ENCODE assay signal across 25 cellular contexts in genomic region chr22:49784630-49784971, GRCh38. TPM values are rescaled to one million over a fixed set of nuclear protein-coding genes. Genes with fewer than 3 reads are reported as not detected.
DNase-seq lines count a peak whose midpoint lies in the region; ATAC-seq and TF ChIP-seq lines count a peak whose summit lies in the region.
"Had no signal": no experiment of that assay in that cellular context is flagged by ENCODE, and none has a peak within 500 bp of the region (broad histone marks: within the 10 kb centered on the region; RNA-seq: fewer than 3 reads in every experiment).

No MANE protein-coding gene starts in this region.

- CTCF ChIA-PET in CD8-positive, alpha-beta memory T cell (lab: Charles Lee) = no interaction called here

- H3K36me3 ChIP-seq in CD8-positive, alpha-beta memory T cell (ENCODE audit: insufficient read depth, low read length) = peaks cover 16% of the 10 kb centered on the region
- H3K36me3 ChIP-seq in endodermal cell (ENCODE audit: control insufficient read depth, insufficient read depth, low read length) (peaks cover 56% of the 10 kb centered on the region), psoas muscle (ENCODE audit: insufficient read depth in 1 of 2, low read depth in 1 of 2) (peaks cover 0 to 25% of the 10 kb centered on the region in 2 donors)

- peaks cover 17% of the 10 kb centered on the region for H3K4me1 ChIP-seq in CD8-positive, alpha-beta memory T cell (ENCODE audit: insufficient read depth, low read length)
- no peaks in the 10 kb centered on the region for H3K4me1 ChIP-seq in H9 (ENCODE audit: insufficient read depth, low read length)
- no peaks in the 10 kb centered on the region for H3K4me1 ChIP-seq in endodermal cell (ENCODE audit: control insufficient read depth, insufficient read depth, low read length)
- peaks cover 48% of the 10 kb centered on the region for H3K4me1 ChIP-seq in psoas muscle
- H3K4me1 ChIP-seq: HAP-1 had no signal

- no peak overlapping the region for H4K8ac ChIP-seq in H9 (replicated peaks; ENCODE audit: insufficient read length, low read depth, low read length)

- H3K4ac ChIP-seq in H9 (ENCODE audit: low read depth, low read length) = no peak overlapping the region

- no peak overlapping the region for H2AK5ac ChIP-seq in H9 (ENCODE audit: insufficient read length, low read length)

- H3K14ac ChIP-seq in H9 (ENCODE audit: insufficient read depth, low read length) = no peak overlapping the region

- H3K27ac ChIP-seq in CD8-positive, alpha-beta memory T cell (ENCODE audit: low read depth, low read length) = no peak overlapping the region
- H3K27ac ChIP-seq in H9 (ENCODE audit: insufficient read length, low read depth, low read length) (no peak overlapping the region), endodermal cell (ENCODE audit: low read depth, low read length) (peak overlapping the region; percentile 44), psoas muscle (peak overlapping the region; percentile 48)
- H3K27ac ChIP-seq: C4-2B, GM23248, SK-N-MC had no signal

- no peaks in the 10 kb centered on the region for H3K27me3 Mint-ChIP-seq in CD8-positive, alpha-beta memory T cell
- H3K27me3 Mint-ChIP-seq in H9 (ENCODE audit: low read depth) (no peaks in the 10 kb centered on the region), endodermal cell (ENCODE audit: insufficient read depth) (no peaks in the 10 kb centered on the region), HFFc6 (ENCODE audit: insufficient read depth) (no peaks in the 10 kb centered on the region)
- H3K27me3 Mint-ChIP-seq: B cell had no signal

- peak overlapping the region in 4 of 7 donors; percentile 36 to 55 (median 48) for H3K4me3 Mint-ChIP-seq in CD8-positive, alpha-beta memory T cell
- H3K4me3 Mint-ChIP-seq in H9 (no peak overlapping the region), endodermal cell (no peak overlapping the region), HFFc6 (no peak overlapping the region)
- H3K4me3 Mint-ChIP-seq: B cell had no signal

- peaks cover 0 to 72% (median 6%) of the 10 kb centered on the region in 3 donors for H3K36me3 Mint-ChIP-seq in CD8-positive, alpha-beta memory T cell
- H3K36me3 Mint-ChIP-seq in H9 (ENCODE audit: insufficient read depth in 1 of 3, low read depth in 3 of 3) = peaks cover 18 to 56% (median 49%) of the 10 kb centered on the region in 3 experiments; a peak in 6 of 7 replicates
- peaks cover 49% of the 10 kb centered on the region for H3K36me3 Mint-ChIP-seq in endodermal cell (ENCODE audit: low read depth)
- peaks cover 9% of the 10 kb centered on the region; the same call in 1 of the 2 replicates for H3K36me3 Mint-ChIP-seq in HFFc6 (ENCODE audit: low read depth)

- H3K79me2 ChIP-seq in H9 (ENCODE audit: insufficient read depth, low read length) = peaks cover 6% of the 10 kb centered on the region; the same call in 1 of the 2 replicates

- H3K9me3 Mint-ChIP-seq in CD8-positive, alpha-beta memory T cell = peaks cover 0 to 1% (median 0%) of the 10 kb centered on the region in 5 donors
- H3K9me3 Mint-ChIP-seq in H9 (no peaks in the 10 kb centered on the region), endodermal cell (no peaks in the 10 kb centered on the region), HFFc6 (no peaks in the 10 kb centered on the region)

- TF ChIP-seq CTCF in H9 (conservative IDR thresholded peaks at IDR 0.05) (no peak), endodermal cell (conservative IDR thresholded peaks at IDR 0.05) (no peak), psoas muscle (IDR thresholded peaks at IDR 0.05) (no peak), HFFc6 (IDR thresholded peaks at IDR 0.05) (no peak)

- H2BK20ac ChIP-seq in H9 (ENCODE audit: low read depth, low read length, poor library complexity, severe bottlenecking) = no peak overlapping the region

- H2BK120ac ChIP-seq in H9 (ENCODE audit: low read depth, low read length, poor library complexity, severe bottlenecking) = no peak overlapping the region

- H3K23ac ChIP-seq in H9 (ENCODE audit: insufficient read length, low read depth, low read length) = no peak overlapping the region

- no peaks in the 10 kb centered on the region for H3K9me3 ChIP-seq in CD8-positive, alpha-beta memory T cell (ENCODE audit: low read length)
- H3K9me3 ChIP-seq in H9 (ENCODE audit: control insufficient read depth, low read depth, low read length) (no peaks in the 10 kb centered on the region), endodermal cell (ENCODE audit: control insufficient read depth, low read length) (no peaks in the 10 kb centered on the region), psoas muscle (no peaks in the 10 kb centered on the region)
- H3K9me3 ChIP-seq: HAP-1 had no signal

- no peak overlapping the region for H2BK12ac ChIP-seq in H9 (ENCODE audit: insufficient read length, low read depth, low read length)

- POLR2A ChIA-PET in CD8-positive, alpha-beta memory T cell (lab: Charles Lee) = no interaction called here

- DNase-seq in CD8-positive, alpha-beta memory T cell = no peak
- DNase-seq in H9 = no peak
- DNase-seq in endodermal cell = no peak
- no peak for DNase-seq in psoas muscle
- DNase-seq in T-helper 2 cell = no peak
- DNase-seq in HFFc6 = no peak
- DNase-seq: DMS153, GM23248, Kasumi-1, NCI-H1092 treated with DMSO at 0.1 percent for 48 hours, NCI-H1436, NCI-H187, NCI-H2081 treated with DMSO at 0.1 percent for 48 hours, NCI-H2171, NCI-H226, NCI-H510A, NCI-H69, SHP77 treated with DMSO at 0.1 percent for 48 hours had no signal

- no CpG with 5 or more reads among the region's 15 CpGs for WGBS in H9 (ENCODE audit: extremely low coverage, insufficient read length, low lambda C conversion rate)
- WGBS in endodermal cell (ENCODE audit: insufficient coverage in 1 of 2, insufficient read length in 1 of 2), 2 experiments = 95 to 97% methylated on average over 6 to 15 of the region's 15 CpGs
- WGBS in psoas muscle, 3 donors = 83 to 88% (median 86%) methylated on average over 15 of the region's 15 CpGs

- H3K18ac ChIP-seq in H9 (ENCODE audit: insufficient read length, low read depth, low read length) = no peak overlapping the region

- no peak overlapping the region for H3T11ph ChIP-seq in H9 (ENCODE audit: low read length)

- H3K4me1 Mint-ChIP-seq in CD8-positive, alpha-beta memory T cell = peaks cover 34 to 61% (median 45%) of the 10 kb centered on the region in 3 donors
- peaks cover 13 to 15% of the 10 kb centered on the region in 2 experiments for H3K4me1 Mint-ChIP-seq in H9
- H3K4me1 Mint-ChIP-seq in endodermal cell = no peaks in the 10 kb centered on the region
- H3K4me1 Mint-ChIP-seq in HFFc6 (ENCODE audit: low read depth) = peaks cover 15% of the 10 kb centered on the region; the same call in 1 of the 2 replicates

- H3K4me3 ChIP-seq in CD8-positive, alpha-beta memory T cell (ENCODE audit: low read length) = no peak overlapping the region
- H3K4me3 ChIP-seq in endodermal cell (ENCODE audit: low read length) = no peak overlapping the region
- H3K4me3 ChIP-seq in psoas muscle = no peak overlapping the region
- H3K4me3 ChIP-seq: GM23248, HAP-1, K562, SK-N-MC had no signal

- H2AFZ ChIP-seq in H9 (ENCODE audit: low read length) = no peak overlapping the region
- H2AFZ ChIP-seq: GM23248 had no signal

- no peaks in the 10 kb centered on the region for H3K23me2 ChIP-seq in H9 (ENCODE audit: insufficient read length, low read depth, low read length, poor library complexity, severe bottlenecking)

- no peak overlapping the region for H4K5ac ChIP-seq in H9 (ENCODE audit: insufficient read length, low read depth, low read length)

- H3K79me1 ChIP-seq in H9 (ENCODE audit: insufficient read depth, low read depth, low read length, poor library complexity, severe bottlenecking) = no peaks in the 10 kb centered on the region

- no peak overlapping the region for H3K4me2 ChIP-seq in H9 (ENCODE audit: insufficient read depth, insufficient read length, low read length)

- no peak overlapping the region for H4K91ac ChIP-seq in H9 (ENCODE audit: insufficient read length, low read depth, low read length)

- no peaks in the 10 kb centered on the region for H3K27me3 ChIP-seq in CD8-positive, alpha-beta memory T cell (ENCODE audit: insufficient read depth, low read length, poor library complexity, severe bottlenecking)
- no peaks in the 10 kb centered on the region for H3K27me3 ChIP-seq in H9 (ENCODE audit: insufficient read depth, low read length)
- no peaks in the 10 kb centered on the region for H3K27me3 ChIP-seq in endodermal cell (ENCODE audit: control insufficient read depth, insufficient read depth, low read length, poor library complexity, severe bottlenecking)
- H3K27me3 ChIP-seq in psoas muscle (ENCODE audit: insufficient read depth in 3 of 3, low read length in 2 of 3) = no peaks in the 10 kb centered on the region

- H2BK5ac ChIP-seq in H9 (ENCODE audit: insufficient read length, low read length) = no peak overlapping the region

- no peak overlapping the region for H3K9ac ChIP-seq in H9 (ENCODE audit: extremely low read depth, insufficient read length, low read length)
- H3K9ac ChIP-seq in endodermal cell (ENCODE audit: extremely low read depth, low read length, poor library complexity, severe bottlenecking) = no peak overlapping the region
- H3K9ac ChIP-seq: GM23248 had no signal

- H2BK15ac ChIP-seq in H9 (ENCODE audit: low read depth, low read length) = no peak overlapping the region

- ATAC-seq in psoas muscle = no peak
- no peak for ATAC-seq in GM18517 (IDR thresholded peaks at IDR 0.05; ENCODE audit: unreplicated experiment)
- ATAC-seq: K562, Panc1 had no signal

- intact Hi-C loops in psoas muscle (cut with DNase I) = no loop called here

- H3K56ac ChIP-seq in H9 (ENCODE audit: insufficient read length, low read depth, low read length) = no peak overlapping the region

- no peaks in the 10 kb centered on the region for H4K20me1 ChIP-seq in H9 (ENCODE audit: control insufficient read depth, insufficient read depth, insufficient read length)

- H3K27ac Mint-ChIP-seq in CD8-positive, alpha-beta memory T cell = peak overlapping the region in 5 of 8 donors; percentile 66 to 95 (median 71)
- peak overlapping the region in 2 of 3 experiments; percentile 18 to 67; a peak in 1 of 7 replicates for H3K27ac Mint-ChIP-seq in H9
- peak overlapping the region; percentile 35 for H3K27ac Mint-ChIP-seq in endodermal cell
- no peak overlapping the region for H3K27ac Mint-ChIP-seq in HFFc6
- H3K27ac Mint-ChIP-seq: B cell had no signal

RNA-seq across cellular contexts. Expression of gene BRD1, which starts 43.1 kb away (rescaled TPM):
- 10 to 100 TPM; 32.9 to 35.1 TPM for total RNA-seq in CD8-positive, alpha-beta memory T cell
- polyA plus RNA-seq in CD8-positive, alpha-beta memory T cell = 4.9 TPM
- 51.3 and 53.3 TPM in 2 replicates for total RNA-seq in H9 (2021)
- 10 to 100 TPM; 49.5 to 54.9 TPM for total RNA-seq in endodermal cell
- 39.8 TPM for polyA plus RNA-seq in endodermal cell (2013, experiment 1 of 2)
- 36.7 TPM for polyA plus RNA-seq in endodermal cell (2013, experiment 2 of 2)
- total RNA-seq in psoas muscle = 10 to 100 TPM; 16.9 to 22.9 (median 20.3) TPM
- polyA plus RNA-seq in psoas muscle = 10 to 100 TPM in 2 of 3 donors, 1 to 10 TPM in 1; 7.9 to 12.8 (median 10.1) TPM
- total RNA-seq in HFFc6 (2021; fragmentation: NEBNext Ultra II Directional; extraction: Animal tissue kit (Norgen Biotek cat#: 25700)) = 10 to 100 TPM; 17.2 to 20.8 (median 18.1) TPM

Comparison
In these comparisons a context has a peak if more than half of its experiments do, and no peak if none do; other contexts are left out.
1. H3K27ac ChIP-seq: peak in endodermal cell (single experiment) and psoas muscle (single experiment); none in CD8-positive, alpha-beta memory T cell (single experiment) and H9 (single experiment).
2. H3K4me3 Mint-ChIP-seq: peak in CD8-positive, alpha-beta memory T cell (4 of 7); none in H9 (0 of 2), endodermal cell (single experiment) and HFFc6 (single experiment).